In genomic region chr12:112063264-112063663, GRCh38 we compare ENCODE assay signal across 27 cellular contexts.
"Had no signal": no experiment of that assay in that cellular context is flagged by ENCODE, and none has a peak within 500 bp of the region (broad histone marks: within the 10 kb centered on the region; RNA-seq: fewer than 3 reads in every experiment).

No MANE protein-coding gene starts in this region.

- H3K27ac Mint-ChIP-seq: mesothelial cell of epicardium, natural killer cell, nephron progenitor cell, neural progenitor cell had no signal

- H2AFZ ChIP-seq: neural progenitor cell, parathyroid adenoma had no signal

- ATAC-seq: natural killer cell; sciatic nerve; stimulated activated naive B cell treated with anti-CD40 and anti-IgM and Interleukin-4, amounts not matched to agents 10 μg/mL and 1 μg/mL and 100 μg/mL, for 72 hours; stimulated activated naive CD8-positive, alpha-beta T cell treated with anti-CD3 and anti-CD28 coated beads, Interleukin-15, Interleukin-2, amounts not matched to agents 100 U/mL and 50 U/mL, for 24 hours had no signal

- H3K4me3 Mint-ChIP-seq: mesothelial cell of epicardium; naive B cell; natural killer cell; nephron progenitor cell; neural progenitor cell; stimulated activated naive B cell treated with anti-CD40 and anti-IgM and Interleukin-4, amounts not matched to agents 10 μg/mL and 1 μg/mL and 100 μg/mL, for 72 hours had no signal

- H3K79me2 ChIP-seq: parathyroid adenoma had no signal

- H3K9me3 Mint-ChIP-seq: mesothelial cell of epicardium; naive B cell; natural killer cell; nephron progenitor cell; neural progenitor cell; stimulated activated naive B cell treated with anti-CD40 and anti-IgM and Interleukin-4, amounts not matched to agents 10 μg/mL and 1 μg/mL and 100 μg/mL, for 72 hours had no signal

- H3K27me3 ChIP-seq: neural progenitor cell, neutrophil, right atrium auricular region, stomach, testis, thyroid gland, transverse colon, upper lobe of left lung, vagina had no signal

- H3K9me3 ChIP-seq: left ventricle myocardium inferior, neutrophil, right atrium auricular region, stomach, testis, thyroid gland, transverse colon, upper lobe of left lung, vagina had no signal

- H3K4me2 ChIP-seq: neural progenitor cell had no signal

- H3K27me3 Mint-ChIP-seq: naive B cell; stimulated activated naive B cell treated with anti-CD40 and anti-IgM and Interleukin-4, amounts not matched to agents 10 μg/mL and 1 μg/mL and 100 μg/mL, for 72 hours had no signal

- H3K4me1 ChIP-seq: neural progenitor cell, parathyroid adenoma, right atrium auricular region, stomach, transverse colon, upper lobe of left lung, vagina had no signal

- DNase-seq: islet precursor cell; left ventricle myocardium inferior; mesendoderm; naive B cell; natural killer cell; nephron progenitor cell; occipital lobe; stimulated activated CD4-positive, alpha-beta T cell treated with anti-CD3 and anti-CD28 coated beads, Interleukin-12 subunit alpha, Interleukin-12 subunit beta, amount 100 ng/mL, for 4 hours; stimulated activated CD4-positive, alpha-beta T cell treated with anti-CD3 and anti-CD28 coated beads, Interleukin-15, amount 100 ng/mL, for 24 hours; stimulated activated CD4-positive, alpha-beta T cell treated with anti-CD3 and anti-CD28 coated beads, Interleukin-2, amount 100 ng/mL, for 24 hours; stimulated activated CD4-positive, alpha-beta T cell treated with anti-CD3 and anti-CD28 coated beads, Interleukin-4, amount 100 ng/mL, for 1 hour; stimulated activated naive B cell treated with anti-CD40 and anti-IgM and Interleukin-4, amounts not matched to agents 10 μg/mL and 1 μg/mL and 100 μg/mL, for 72 hours; stimulated activated naive CD8-positive, alpha-beta T cell treated with anti-CD3 and anti-CD28 coated beads, Interleukin-15, Interleukin-2, amounts not matched to agents 100 U/mL and 50 U/mL, for 24 hours; stomach; testis; thyroid gland; transverse colon; upper lobe of left lung had no signal

- H3K4me3 ChIP-seq: left ventricle myocardium inferior, lung, neural progenitor cell, right atrium auricular region, skin epidermis, stomach, testis, thyroid gland, transverse colon, upper lobe of left lung, vagina had no signal

- H3K4me1 Mint-ChIP-seq: mesothelial cell of epicardium; naive B cell; natural killer cell; nephron progenitor cell; neural progenitor cell; stimulated activated naive B cell treated with anti-CD40 and anti-IgM and Interleukin-4, amounts not matched to agents 10 μg/mL and 1 μg/mL and 100 μg/mL, for 72 hours had no signal

- H3K27ac ChIP-seq: left ventricle myocardium inferior, neural progenitor cell, neutrophil, parathyroid adenoma, right atrium auricular region, skin epidermis, stomach, testis, thyroid gland, transverse colon, upper lobe of left lung, vagina had no signal

- H3K9ac ChIP-seq: neural progenitor cell, parathyroid adenoma had no signal
